In the genomic region with DNA sequence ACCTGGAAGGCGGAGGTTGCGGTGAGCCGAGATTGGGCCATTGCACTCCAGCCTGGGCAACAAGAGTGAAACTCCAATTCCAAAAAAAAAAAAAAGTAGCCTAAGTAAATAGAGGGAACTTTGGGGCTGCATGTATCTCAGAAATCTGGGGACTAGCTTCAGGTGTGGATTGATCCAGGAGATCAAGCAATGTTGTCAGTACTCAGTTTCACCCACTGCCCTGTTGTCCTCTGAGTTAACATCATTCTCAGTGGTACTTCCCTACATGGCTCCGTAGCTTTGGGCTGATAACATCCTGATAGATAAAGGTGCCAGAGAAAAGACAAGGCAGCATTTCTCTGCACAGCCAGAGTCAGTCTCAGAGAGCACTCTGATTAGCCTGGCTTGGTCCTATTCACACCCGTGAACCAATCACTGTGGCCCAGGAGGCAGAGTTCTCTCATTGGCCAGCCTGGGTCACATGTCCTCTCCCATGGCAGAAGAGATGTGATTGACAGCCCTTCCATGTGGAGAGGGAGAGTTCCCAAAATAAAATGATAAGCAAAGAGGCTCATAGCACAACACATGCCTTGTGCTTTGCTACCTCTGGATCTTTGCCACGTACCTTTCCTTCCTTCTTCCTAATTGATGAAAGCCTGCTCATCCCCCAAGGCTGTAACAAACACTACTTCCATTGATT, we compare ENCODE assay signal across 24 cellular contexts.
DNase-seq lines count a peak whose midpoint lies in the region; ATAC-seq, FAIRE-seq and TF ChIP-seq lines count a peak whose summit lies in the region.
"Had no signal": no experiment of that assay in that cellular context is flagged by ENCODE, and none has a peak within 500 bp of the region (broad histone marks: within the 10 kb centered on the region; RNA-seq: fewer than 3 reads in every experiment).

No MANE protein-coding gene starts in this region.

- no peak overlapping the region for H2BK20ac ChIP-seq in IMR-90 (ENCODE audit: low read depth, low read length)

- H3K4me1 ChIP-seq in IMR-90 (ENCODE audit: control insufficient read depth, insufficient read depth, low read length) (peaks cover 4% of the 10 kb centered on the region), heart left ventricle (peaks cover 0 to 17% (median 4%) of the 10 kb centered on the region in 12 donors), testis (no peaks in the 10 kb centered on the region), suprapubic skin (no peaks in the 10 kb centered on the region)
- H3K4me1 ChIP-seq: neural progenitor cell had no signal

- no peak overlapping the region for H3K4ac ChIP-seq in IMR-90 (ENCODE audit: low read depth, low read length)

- in situ Hi-C loops in IMR-90 (cut with MboI; ENCODE audit: low sequenced_read_pairs) (no loop called here), SK-MEL-5 (cut with HindIII; ENCODE audit: low pct_unique_long_range_greater_than_20kb, low sequenced_read_pairs) (no loop called here)

- no peak for TF ChIP-seq RAD21 in IMR-90 (IDR thresholded peaks at IDR 0.05; ENCODE audit: low read length)

- CTCF ChIA-PET in IMR-90 (lab: Yijun Ruan, JAX) = no interaction called here

- H3K27ac ChIP-seq in IMR-90 (ENCODE audit: insufficient read depth, low read length) (no peak overlapping the region), heart left ventricle (peak overlapping the region in 9 of 12 donors; percentile 1 to 62 (median 38)), testis (no peak overlapping the region), suprapubic skin (no peak overlapping the region)
- H3K27ac ChIP-seq: BLaER1, HL-60, KMS-11, neural progenitor cell had no signal

- DNase-seq in IMR-90 (no peak), SK-MEL-5 (ENCODE audit: low read depth, low spot score) (peak; percentile 61), heart left ventricle (peak; percentile 54 to 73 (median 62)), testis (peak; percentile 41), suprapubic skin (ENCODE audit: low spot score in 2 of 2) (no peak), HTR-8/SVneo (ENCODE audit: insufficient read length, low spot score) (no peak), CD1c-positive myeloid dendritic cell (ENCODE audit: extremely low spot score) (no peak)
- DNase-seq: activated CD4-positive, CD25-positive, alpha-beta regulatory T cell treated with anti-CD3 and anti-CD28 coated beads, Interleukin-2, amount 50 U/mL, for 72 hours; activated CD8-positive, alpha-beta memory T cell treated with anti-CD3 and anti-CD28 coated beads, Interleukin-2, amount 10 ng/mL, durations not matched to agents 7 days and 5 days; activated naive CD4-positive, alpha-beta T cell; DMS79 treated with DMSO at 0.1 percent for 48 hours; glutamatergic neuron; islet precursor cell; NCI-H1092 treated with DMSO at 0.1 percent for 48 hours; NCI-H2171 treated with DMSO at 0.1 percent for 48 hours; NCI-H748 treated with DMSO at 0.1 percent for 48 hours; RPMI8226; stimulated activated CD4-positive, alpha-beta T cell treated with anti-CD3 and anti-CD28 coated beads, Interleukin-1b, Interleukin-23, amount 100 ng/mL, for 48 hours; T-helper 2 cell had no signal

- H3K36me3 ChIP-seq in IMR-90 (ENCODE audit: control insufficient read depth, insufficient read depth, low read length) (peaks cover 89% of the 10 kb centered on the region), heart left ventricle (peaks cover 0 to 97% (median 70%) of the 10 kb centered on the region in 9 donors), testis (ENCODE audit: low read depth, missing control alignments) (no peaks in the 10 kb centered on the region), suprapubic skin (peaks cover 95% of the 10 kb centered on the region)
- H3K36me3 ChIP-seq: neural progenitor cell had no signal

- TF ChIP-seq EP300 in suprapubic skin (IDR thresholded peaks at IDR 0.05) = no peak

- H4K91ac ChIP-seq in IMR-90 (ENCODE audit: insufficient read depth, low read depth, low read length) = no peak overlapping the region

- H3K27me3 ChIP-seq in IMR-90 (ENCODE audit: control insufficient read depth, insufficient read depth, low read length) (no peaks in the 10 kb centered on the region), heart left ventricle (no peaks in the 10 kb centered on the region), testis (no peaks in the 10 kb centered on the region), suprapubic skin (no peaks in the 10 kb centered on the region)
- H3K27me3 ChIP-seq: BLaER1, neural progenitor cell had no signal

- TF ChIP-seq POLR2A in IMR-90 (IDR thresholded peaks at IDR 0.05; ENCODE audit: low read depth, low read length) (no peak), heart left ventricle (IDR thresholded peaks at IDR 0.05) (no peak), testis (IDR thresholded peaks at IDR 0.05) (no peak), suprapubic skin (IDR thresholded peaks at IDR 0.05) (no peak)

- peaks cover 27% of the 10 kb centered on the region; the same call in 1 of the 2 replicates for H4K20me1 ChIP-seq in IMR-90 (ENCODE audit: insufficient read depth, low read length)

- H2AK9ac ChIP-seq in IMR-90 (replicated peaks; ENCODE audit: low read depth, low read length, poor library complexity) = no peak overlapping the region

- ATAC-seq in IMR-90 (ENCODE audit: low read depth) (no peak), heart left ventricle (peak; percentile 93 to 95 (median 94))
- ATAC-seq: activated CD8-positive, alpha-beta memory T cell treated with anti-CD3 and anti-CD28 coated beads, Interleukin-2, amount 10 ng/mL, durations not matched to agents 7 days and 5 days had no signal

- H3K4me3 ChIP-seq in IMR-90 (ENCODE audit: insufficient read depth, low read depth, low read length) = no peak overlapping the region
- no peak overlapping the region for H3K4me3 ChIP-seq in heart left ventricle
- H3K4me3 ChIP-seq in testis = no peak overlapping the region
- H3K4me3 ChIP-seq in suprapubic skin = no peak overlapping the region
- H3K4me3 ChIP-seq: BLaER1, neural progenitor cell had no signal

- H4K8ac ChIP-seq in IMR-90 (ENCODE audit: low read depth in 2 of 2, low read length in 2 of 2) = no peak overlapping the region

- H2BK120ac ChIP-seq in IMR-90 (ENCODE audit: low read depth, low read length) = no peak overlapping the region

- POLR2A ChIA-PET in IMR-90 (lab: Charles Lee; ENCODE audit: unreplicated experiment) = no interaction called here

- no peak overlapping the region for H2AK5ac ChIP-seq in IMR-90 (ENCODE audit: low read depth, low read length)

- no peak overlapping the region for H3K23ac ChIP-seq in IMR-90 (ENCODE audit: low read depth, low read length)

- no peak overlapping the region for H3K4me2 ChIP-seq in IMR-90 (ENCODE audit: low read depth, low read length)
- H3K4me2 ChIP-seq: BLaER1, KMS-11, neural progenitor cell had no signal

- no peak overlapping the region for H2AFZ ChIP-seq in IMR-90 (replicated peaks; ENCODE audit: low read length, poor library complexity)
- H2AFZ ChIP-seq: neural progenitor cell had no signal

- H3K9ac ChIP-seq in IMR-90 (ENCODE audit: low read depth, low read length) = no peak overlapping the region
- H3K9ac ChIP-seq: BLaER1, KMS-11, neural progenitor cell had no signal

- intact Hi-C loops in IMR-90 (cut with micrococcal nuclease) (no loop called here), heart left ventricle (cut with DNase I) (loop anchor here in 2 of 10 donors (2.0 to 10.0 kb wide), 2 partner anchors 26 to 164 kb away; partner anchors contain the start of gene CEP20 (in 1 of the 2)), testis (cut with DNase I; ENCODE audit: low total_unique reads) (no loop called here)

- no peak overlapping the region for H4K5ac ChIP-seq in IMR-90 (ENCODE audit: low read depth, low read length)

- no peak overlapping the region for H2BK5ac ChIP-seq in IMR-90 (ENCODE audit: low read depth, low read length, poor library complexity, severe bottlenecking)

- H3K56ac ChIP-seq in IMR-90 (ENCODE audit: extremely low read depth, insufficient read depth, low read length) = no peak overlapping the region

- FAIRE-seq in HTR-8/SVneo (lab: Jason Lieb, UNC) = no peak
- FAIRE-seq: colon had no signal

- no peak overlapping the region for H3K14ac ChIP-seq in IMR-90 (replicated peaks; ENCODE audit: low read depth, low read length)

- H2BK15ac ChIP-seq in IMR-90 (ENCODE audit: low read depth, low read length) = no peak overlapping the region

- no peak overlapping the region for H3K18ac ChIP-seq in IMR-90 (ENCODE audit: low read depth, low read length)

- H3K9me1 ChIP-seq in IMR-90 (ENCODE audit: insufficient read depth, low read length) = peaks cover 38% of the 10 kb centered on the region

- peaks cover 58 to 87% of the 10 kb centered on the region in 2 experiments for H3K79me1 ChIP-seq in IMR-90 (ENCODE audit: low read depth in 1 of 2, low read length in 2 of 2)

- TF ChIP-seq CTCF in IMR-90 (conservative IDR thresholded peaks at IDR 0.05; ENCODE audit: low read depth, low read length) (no peak), heart left ventricle (IDR thresholded peaks at IDR 0.05) (no peak), testis (IDR thresholded peaks at IDR 0.05) (no peak), suprapubic skin (IDR thresholded peaks at IDR 0.05) (no peak)

- no CpG with 5 or more reads among the region's 6 CpGs for WGBS in IMR-90 (ENCODE audit: extremely low coverage in 2 of 2, insufficient read length in 1 of 2), 2 experiments
- 69 to 74% (median 70%) methylated on average over 6 of the region's 6 CpGs for WGBS in heart left ventricle, 4 donors
- 85 to 92% methylated on average over 6 of the region's 6 CpGs for WGBS in testis, 2 donors
- 88% methylated on average over 6 of the region's 6 CpGs for WGBS in suprapubic skin

- no peaks in the 10 kb centered on the region for H3K9me3 ChIP-seq in IMR-90 (ENCODE audit: control insufficient read depth, insufficient read depth, low read length)
- H3K9me3 ChIP-seq in heart left ventricle = no peaks in the 10 kb centered on the region
- H3K9me3 ChIP-seq in testis = no peaks in the 10 kb centered on the region
- H3K9me3 ChIP-seq in suprapubic skin = no peaks in the 10 kb centered on the region
- H3K9me3 ChIP-seq: BLaER1 had no signal

- dilution Hi-C loops in IMR-90 (cut with HindIII; ENCODE audit: low sequenced_read_pairs, unreplicated experiment) = no loop called here

- BruUV-seq in IMR-90 (replicated peaks; lab: Mats Ljungman, UMichigan) = no TSS peak

TF ChIP-seq in IMR-90, 13 proteins besides CTCF, POLR2A, EP300 and RAD21:
- TF ChIP-seq, protein P1, sequence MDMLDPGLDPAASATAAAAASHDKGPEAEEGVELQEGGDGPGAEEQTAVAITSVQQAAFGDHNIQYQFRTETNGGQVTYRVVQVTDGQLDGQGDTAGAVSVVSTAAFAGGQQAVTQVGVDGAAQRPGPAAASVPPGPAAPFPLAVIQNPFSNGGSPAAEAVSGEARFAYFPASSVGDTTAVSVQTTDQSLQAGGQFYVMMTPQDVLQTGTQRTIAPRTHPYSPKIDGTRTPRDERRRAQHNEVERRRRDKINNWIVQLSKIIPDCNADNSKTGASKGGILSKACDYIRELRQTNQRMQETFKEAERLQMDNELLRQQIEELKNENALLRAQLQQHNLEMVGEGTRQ (IDR thresholded peaks at IDR 0.05; ENCODE audit: low read depth, low read length) = peak; percentile 79
- no peak for TF ChIP-seq NFE2L2 (IDR thresholded peaks at IDR 0.05; ENCODE audit: low read depth, low read length)

Comparison
In these comparisons a context has a peak if more than half of its experiments do, and no peak if none do; other contexts are left out.
1. DNase-seq: peak in SK-MEL-5 (single experiment), heart left ventricle (5 of 5) and testis (single experiment); none in IMR-90 (single experiment), suprapubic skin (0 of 2), HTR-8/SVneo (single experiment) and CD1c-positive myeloid dendritic cell (single experiment).
2. H3K27ac ChIP-seq: peak in heart left ventricle (9 of 12); none in IMR-90 (single experiment), testis (0 of 2) and suprapubic skin (single experiment).